ENCODE assay signal across 14 cellular contexts in genomic region chr3:127081001-127081720, GRCh38.
A peak's percentile ranks its signal among the peaks of the same experiment; 100 is the strongest.
DNase-seq lines count a peak whose midpoint lies in the region; ATAC-seq and TF ChIP-seq lines count a peak whose summit lies in the region.
"Had no signal": no experiment of that assay in that cellular context is flagged by ENCODE, and none has a peak within 500 bp of the region (broad histone marks: within the 10 kb centered on the region; RNA-seq: fewer than 3 reads in every experiment).

No MANE protein-coding gene starts in this region.

- H3K27me3 ChIP-seq in heart right ventricle, result peaks cover 0 to 6% (median 0%) of the 10 kb centered on the region in 7 donors
- no peaks in the 10 kb centered on the region for H3K27me3 ChIP-seq in sigmoid colon

- H3K27me3 Mint-ChIP-seq in chondrocyte (ENCODE audit: low read depth), result peaks cover 27% of the 10 kb centered on the region

- H3K27ac ChIP-seq in heart right ventricle, result no peak overlapping the region
- no peak overlapping the region for H3K27ac ChIP-seq in sigmoid colon
- H3K27ac ChIP-seq: A549 had no signal

- no peak for TF ChIP-seq EP300 in sigmoid colon (IDR thresholded peaks at IDR 0.05)

- H3K9me3 Mint-ChIP-seq in chondrocyte (ENCODE audit: low read depth), result no peaks in the 10 kb centered on the region
- H3K9me3 Mint-ChIP-seq: CD8-positive, alpha-beta memory T cell; GM23338 had no signal

- 81 to 85% methylated on average over 12 of the region's 12 CpGs for WGBS in heart right ventricle, 2 donors
- WGBS in sigmoid colon, 2 donors, result 84 to 85% methylated on average over 12 of the region's 12 CpGs

- DNase-seq in left ventricle myocardium superior (peak; percentile 13), heart right ventricle (no peak), chondrocyte (ENCODE audit: low spot score) (peak; percentile 49), sigmoid colon (peak; percentile 32), hippocampal formation (lab: John Stamatoyannopoulos, UW) (no peak), amygdala (lab: John Stamatoyannopoulos, UW) (no peak), germinal center (ENCODE audit: low spot score) (no peak)
- DNase-seq: Caco-2, DND-41, GDM1, H7 had no signal

- H3K4me3 Mint-ChIP-seq in chondrocyte (ENCODE audit: unreplicated experiment), result no peak overlapping the region
- H3K4me3 Mint-ChIP-seq: CD8-positive, alpha-beta memory T cell; GM23338 had no signal

- no peak for ATAC-seq in left ventricle myocardium superior
- no peak for ATAC-seq in heart right ventricle
- ATAC-seq: A549, GM23338 had no signal

- no peaks in the 10 kb centered on the region for H3K36me3 ChIP-seq in heart right ventricle
- no peaks in the 10 kb centered on the region for H3K36me3 ChIP-seq in sigmoid colon

- no peak overlapping the region for H3K4me3 ChIP-seq in heart right ventricle
- H3K4me3 ChIP-seq in sigmoid colon, result no peak overlapping the region
- H3K4me3 ChIP-seq: A549, GM23338 had no signal

- no peak overlapping the region for H3K27ac Mint-ChIP-seq in chondrocyte (ENCODE audit: unreplicated experiment)
- H3K27ac Mint-ChIP-seq: CD8-positive, alpha-beta memory T cell; GM23338 had no signal

- H3K9me3 ChIP-seq in heart right ventricle (no peaks in the 10 kb centered on the region), sigmoid colon (no peaks in the 10 kb centered on the region)
- H3K9me3 ChIP-seq: A549, Caco-2 had no signal

- no peak for TF ChIP-seq CTCF in heart right ventricle (IDR thresholded peaks at IDR 0.05)
- no peak for TF ChIP-seq CTCF in chondrocyte (IDR thresholded peaks at IDR 0.05)
- TF ChIP-seq CTCF in sigmoid colon (IDR thresholded peaks at IDR 0.05), result no peak

- no peaks in the 10 kb centered on the region for H3K4me1 Mint-ChIP-seq in chondrocyte (ENCODE audit: low read depth)
- H3K4me1 Mint-ChIP-seq: CD8-positive, alpha-beta memory T cell; GM23338 had no signal

- no peak for TF ChIP-seq POLR2A in sigmoid colon (IDR thresholded peaks at IDR 0.05)

- H3K4me1 ChIP-seq in heart right ventricle (no peaks in the 10 kb centered on the region), sigmoid colon (no peaks in the 10 kb centered on the region)
- H3K4me1 ChIP-seq: A549, Caco-2 had no signal

- no peaks in the 10 kb centered on the region for H3K36me3 Mint-ChIP-seq in chondrocyte (ENCODE audit: low read depth)
- H3K36me3 Mint-ChIP-seq: CD8-positive, alpha-beta memory T cell had no signal

- intact Hi-C loops in left ventricle myocardium superior (cut with micrococcal nuclease), result no loop called here
- intact Hi-C loops in heart right ventricle (cut with DNase I), result no loop called here
- intact Hi-C loops in sigmoid colon (cut with DNase I), result no loop called here

Comparison
In these comparisons a context has a peak if more than half of its experiments do, and no peak if none do; other contexts are left out.
1. DNase-seq: peak in left ventricle myocardium superior (single experiment), chondrocyte (single experiment) and sigmoid colon (single experiment); none in heart right ventricle (0 of 2), hippocampal formation (0 of 2), amygdala (0 of 56) and germinal center (single experiment).